8 cellular contexts compared by ENCODE assay signal in genomic region chr22:22422629-22423112, GRCh38.
DNase-seq lines count a peak whose midpoint lies in the region; ATAC-seq and TF ChIP-seq lines count a peak whose summit lies in the region.

No MANE protein-coding gene starts in this region.

- TF ChIP-seq CTCF in AG04450 (IDR thresholded peaks at IDR 0.05; ENCODE audit: low read depth, low read length) = peak; percentile 93
- TF ChIP-seq CTCF in choroid plexus epithelial cell (conservative IDR thresholded peaks at IDR 0.05; ENCODE audit: low read depth, low read length) = peak; percentile 93
- TF ChIP-seq CTCF in lower lobe of right lung (IDR thresholded peaks at IDR 0.05) = peak; percentile 66

- no peaks in the 10 kb centered on the region for H3K4me1 ChIP-seq in lower lobe of right lung

- POLR2A ChIA-PET in AG04450 (lab: Yijun Ruan, JAX) = no interaction called here

- DNase-seq in AG04450 (ENCODE audit: low read depth, low spot score) (peak; percentile 11), NCI-H2107 (lab: John Stamatoyannopoulos, UW) (peak; percentile 20), choroid plexus epithelial cell (ENCODE audit: low read depth) (peak; percentile 82), lower lobe of right lung (peak; percentile 70)
- peak; percentile 33 for DNase-seq in activated CD4-positive, CD25-positive, alpha-beta regulatory T cell treated with anti-CD3 and anti-CD28 coated beads, Interleukin-2, amount 50 U/mL, for 16 hours (ENCODE audit: low read depth, low spot score)
- DNase-seq in stimulated activated CD8-positive, alpha-beta memory T cell treated with anti-CD3 and anti-CD28 coated beads, Interleukin-4, amount 100 ng/mL, for 24 hours (ENCODE audit: low read depth) = peak; percentile 62

- ATAC-seq in GM18505 (IDR thresholded peaks at IDR 0.05; ENCODE audit: unreplicated experiment) (peak; percentile 93), HG02938 (IDR thresholded peaks at IDR 0.05; ENCODE audit: unreplicated experiment) (peak; percentile 97), lower lobe of right lung (peak; percentile 31 to 64)

- no peak for TF ChIP-seq POLR2A in GM18505 (IDR thresholded peaks at IDR 0.05; ENCODE audit: borderline replicate concordance, extremely low read depth, insufficient read depth, insufficient read length)

- H3K36me3 ChIP-seq in lower lobe of right lung = no peaks in the 10 kb centered on the region

- H3K27me3 ChIP-seq in AG04450 (ENCODE audit: control insufficient read depth, insufficient read depth, low read length) (peaks cover 4% of the 10 kb centered on the region), lower lobe of right lung (ENCODE audit: low read depth) (peaks cover 19% of the 10 kb centered on the region)

- CTCF ChIA-PET in AG04450 (lab: Charles Lee) = interaction anchor here (0.6 to 3.1 kb wide), 23 partner anchors 9 to 221 kb away, joined by 3 to 39 read pairs (median 4); partner anchors contain the start of gene ZNF280B

- H3K27ac ChIP-seq in AG04450 (ENCODE audit: low read depth, low read length) (no peak overlapping the region), lower lobe of right lung (no peak overlapping the region)

- H3K9me3 ChIP-seq in AG04450 (ENCODE audit: control insufficient read depth, insufficient read depth, low read length) (no peaks in the 10 kb centered on the region), lower lobe of right lung (no peaks in the 10 kb centered on the region)

- intact Hi-C loops in lower lobe of right lung (cut with DNase I) = no loop called here

- H3K4me3 ChIP-seq in AG04450 (ENCODE audit: low read depth, low read length) = no peak overlapping the region
- H3K4me3 ChIP-seq in choroid plexus epithelial cell (ENCODE audit: low read depth, low read length) = no peak overlapping the region
- H3K4me3 ChIP-seq in lower lobe of right lung = no peak overlapping the region

Comparison
In these comparisons a context has a peak if more than half of its experiments do, and no peak if none do; other contexts are left out.
1. DNase-seq: peak in every context shown above with its lines; median percentile 82 in choroid plexus epithelial cell; 70 in lower lobe of right lung; 62 in stimulated activated CD8-positive, alpha-beta memory T cell treated with anti-CD3 and anti-CD28 coated beads, Interleukin-4, amount 100 ng/mL, for 24 hours; 33 in activated CD4-positive, CD25-positive, alpha-beta regulatory T cell treated with anti-CD3 and anti-CD28 coated beads, Interleukin-2, amount 50 U/mL, for 16 hours; 20 in NCI-H2107; 11 in AG04450.